In genomic region chr17:3805581-3805980, GRCh38 we compare ENCODE assay signal across 21 cellular contexts.
"Had no signal": no experiment of that assay in that cellular context is flagged by ENCODE, and none has a peak within 500 bp of the region (broad histone marks: within the 10 kb centered on the region; RNA-seq: fewer than 3 reads in every experiment).

No MANE protein-coding gene starts in this region.

- H3K4me3 Mint-ChIP-seq: activated naive CD8-positive, alpha-beta T cell treated with anti-CD3 and anti-CD28 coated beads, Interleukin-2, amount 10 ng/mL, durations not matched to agents 7 days and 5 days; activated T-cell treated with anti-CD3 and anti-CD28 coated beads, Interleukin-2, amount 50 U/mL, for 4 hours; natural killer cell; stimulated activated naive CD8-positive, alpha-beta T cell treated with anti-CD3 and anti-CD28 coated beads, Interleukin-15, amount 100 ng/mL, for 72 hours had no signal

- H3K9me3 Mint-ChIP-seq: activated naive CD8-positive, alpha-beta T cell treated with anti-CD3 and anti-CD28 coated beads, Interleukin-2, amount 10 ng/mL, durations not matched to agents 7 days and 5 days; activated T-cell treated with anti-CD3 and anti-CD28 coated beads, Interleukin-2, amount 50 U/mL, for 4 hours; natural killer cell; stimulated activated naive CD8-positive, alpha-beta T cell treated with anti-CD3 and anti-CD28 coated beads, Interleukin-15, amount 100 ng/mL, for 72 hours had no signal

- H3K27ac ChIP-seq: heart right ventricle, psoas muscle, right atrium auricular region, tibial artery had no signal

- H3K4me1 ChIP-seq: psoas muscle, tibial artery had no signal

- H3K27ac Mint-ChIP-seq: activated naive CD8-positive, alpha-beta T cell treated with anti-CD3 and anti-CD28 coated beads, Interleukin-2, amount 10 ng/mL, durations not matched to agents 7 days and 5 days; natural killer cell; stimulated activated naive CD8-positive, alpha-beta T cell treated with anti-CD3 and anti-CD28 coated beads, Interleukin-15, amount 100 ng/mL, for 72 hours had no signal

- H3K27me3 ChIP-seq: heart right ventricle, ovary, right atrium auricular region, tibial artery had no signal

- ATAC-seq: activated CD4-positive, CD25-positive, alpha-beta regulatory T cell treated with anti-CD3 and anti-CD28 coated beads, Interleukin-2, amount 50 U/mL, for 24 hours; activated T-cell treated with anti-CD3 and anti-CD28 coated beads, Interleukin-2, amount 50 U/mL, for 4 hours; heart right ventricle; natural killer cell; psoas muscle; stimulated activated naive CD8-positive, alpha-beta T cell treated with anti-CD3 and anti-CD28 coated beads, Interleukin-15, amount 100 ng/mL, for 72 hours had no signal

- H3K27me3 Mint-ChIP-seq: activated naive CD8-positive, alpha-beta T cell treated with anti-CD3 and anti-CD28 coated beads, Interleukin-2, amount 10 ng/mL, durations not matched to agents 7 days and 5 days; stimulated activated naive CD8-positive, alpha-beta T cell treated with anti-CD3 and anti-CD28 coated beads, Interleukin-15, amount 100 ng/mL, for 72 hours had no signal

- H3K36me3 ChIP-seq: ovary had no signal

- H3K4me3 ChIP-seq: heart right ventricle, lung, ovary, psoas muscle, right atrium auricular region, tibial artery had no signal

- H3K9me3 ChIP-seq: heart right ventricle, ovary, psoas muscle, right atrium auricular region, tibial artery had no signal

- DNase-seq: activated CD8-positive, alpha-beta memory T cell treated with anti-CD3 and anti-CD28 coated beads, Interleukin-2, amount 50 U/mL, for 48 hours; activated naive CD4-positive, alpha-beta T cell treated with Interleukin-2 at 50 U/mL for 16 hours; activated naive CD8-positive, alpha-beta T cell treated with anti-CD3 and anti-CD28 coated beads, Interleukin-2, amount 10 ng/mL, durations not matched to agents 7 days and 5 days; activated T-cell treated with anti-CD3 and anti-CD28 coated beads, Interleukin-2, amount 50 U/mL, for 4 hours; amygdala; dermis blood vessel endothelial cell; effector CD8-positive, alpha-beta T cell; erythroblast; foreskin fibroblast; heart right ventricle; kidney; midbrain; natural killer cell; ovary; psoas muscle; stimulated activated CD4-positive, alpha-beta T cell treated with anti-CD3 and anti-CD28 coated beads, Interleukin-4, amount 100 ng/mL, for 4 hours; stimulated activated naive CD8-positive, alpha-beta T cell treated with anti-CD3 and anti-CD28 coated beads, Interleukin-15, amount 100 ng/mL, for 72 hours; tibial artery had no signal
